ENCODE assay signal across 16 cellular contexts in the genomic region with DNA sequence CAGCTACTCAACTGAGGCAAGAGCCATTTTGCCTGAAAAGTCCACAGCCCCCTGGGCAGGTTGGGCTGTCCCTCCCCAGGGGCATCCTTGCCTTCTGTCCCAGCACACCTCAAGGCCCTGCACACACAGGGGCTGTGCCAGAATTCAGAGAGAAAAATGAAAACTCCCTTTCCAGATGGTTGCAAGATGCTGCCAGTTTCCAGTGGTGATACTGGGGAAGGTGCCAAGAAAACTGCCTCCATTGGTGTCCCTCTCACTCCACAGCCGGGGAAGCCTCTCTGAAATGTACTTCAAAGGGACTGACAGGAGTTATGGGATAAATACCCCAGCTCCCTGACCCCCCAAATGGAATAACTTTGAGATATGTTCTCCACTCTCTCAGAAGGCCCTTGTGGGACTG.
DNase-seq lines count a peak whose midpoint lies in the region; ATAC-seq, FAIRE-seq and TF ChIP-seq lines count a peak whose summit lies in the region.
"Had no signal": no experiment of that assay in that cellular context is flagged by ENCODE, and none has a peak within 500 bp of the region (broad histone marks: within the 10 kb centered on the region; RNA-seq: fewer than 3 reads in every experiment).

No MANE protein-coding gene starts in this region.

- TF ChIP-seq CTCF in choroid plexus epithelial cell (conservative IDR thresholded peaks at IDR 0.05; ENCODE audit: low read depth, low read length) (no peak), HepG2 (CRISPR knock-in tag; IDR thresholded peaks at IDR 0.05) (no peak)

- no peaks in the 10 kb centered on the region for H3K9me3 ChIP-seq in HepG2 (ENCODE audit: low read length)
- H3K9me3 ChIP-seq: A549 had no signal

- BruUV-seq in HepG2 (replicated peaks; lab: Mats Ljungman, UMichigan): no TSS peak

- H3K9ac ChIP-seq in HepG2 (ENCODE audit: insufficient read depth, low read depth, low read length): no peak overlapping the region

- ATAC-seq in HG03354 (IDR thresholded peaks at IDR 0.05; ENCODE audit: poor library complexity, severe bottlenecking, unreplicated experiment) (no peak), HepG2 (no peak)
- ATAC-seq: A549, K562 had no signal

- 0% methylated on average over 1 of the region's 1 CpG for WGBS in HepG2 (ENCODE audit: low lambda C conversion rate)

- intact Hi-C loops in HepG2 (cut with micrococcal nuclease; ENCODE audit: unreplicated experiment): no loop called here

- no peak for TF ChIP-seq POLR2A in HepG2 (IDR thresholded peaks at IDR 0.05; ENCODE audit: insufficient read depth in 1 of 2, low read depth in 2 of 2, low read length in 2 of 2)

- no peak overlapping the region for H3K4me2 ChIP-seq in HepG2 (ENCODE audit: low read depth, low read length)
- H3K4me2 ChIP-seq: A549 had no signal

- DNase-seq in DMS 273 treated with DMSO at 0.1 percent for 48 hours (lab: John Stamatoyannopoulos, UW): peak; percentile 44
- peak; percentile 35 for DNase-seq in NCI-H1092 treated with DMSO at 0.1 percent for 48 hours (lab: John Stamatoyannopoulos, UW)
- peak; percentile 8 for DNase-seq in choroid plexus epithelial cell (ENCODE audit: low read depth)
- DNase-seq in inferior parietal cortex (ENCODE audit: extremely low spot score): peak; percentile 13
- no peak for DNase-seq in germinal center (ENCODE audit: low spot score)
- no peak for DNase-seq in HepG2 (ENCODE audit: low spot score)
- DNase-seq in NCI-H82 (lab: John Stamatoyannopoulos, UW): no peak
- DNase-seq: H9, NCI-H146, NCI-H526, OCI-M1, RPMI8226 had no signal

- TF ChIP-seq EP300 in HepG2 (IDR thresholded peaks at IDR 0.05; ENCODE audit: low read depth in 2 of 2, low read length in 2 of 2) (no peak), HepG2 (CRISPR knock-in tag; IDR thresholded peaks at IDR 0.05; ENCODE audit: borderline replicate concordance) (no peak)

- no peak overlapping the region for H2AFZ ChIP-seq in HepG2 (ENCODE audit: low read length)

- H3K79me2 ChIP-seq in HepG2 (ENCODE audit: insufficient read depth, low read length): no peaks in the 10 kb centered on the region

- H3K4me3 ChIP-seq in choroid plexus epithelial cell (ENCODE audit: low read depth, low read length) (no peak overlapping the region), HepG2 (replicated peaks in 1 of 3; ENCODE audit: insufficient read depth in 1 of 3, low read depth in 2 of 3, low read length in 3 of 3) (no peak overlapping the region)
- H3K4me3 ChIP-seq: A549, K562 had no signal

- no peak for TF ChIP-seq RAD21 in HepG2 (CRISPR knock-in tag; IDR thresholded peaks at IDR 0.05)

- no peaks in the 10 kb centered on the region for H4K20me1 ChIP-seq in HepG2 (ENCODE audit: insufficient read depth, low read length)

- POLR2A ChIA-PET in HepG2 (lab: Yijun Ruan, JAX): no interaction called here

- H3K27me3 ChIP-seq in HepG2 (ENCODE audit: control insufficient read depth in 1 of 2, insufficient read depth in 2 of 2, low read length in 2 of 2): no peaks in the 10 kb centered on the region

- CTCF ChIA-PET in HepG2 (lab: Yijun Ruan, JAX; ENCODE audit: low intra/inter-chr PET ratio, low total read pairs): no interaction called here

- in situ Hi-C loops in HepG2 (cut with HindIII; ENCODE audit: extremely low pct_ligation_motif_present, low pct_unique_long_range_greater_than_20kb): no loop called here

- no peak overlapping the region for H3K27ac ChIP-seq in HepG2 (ENCODE audit: extremely low read length, insufficient read depth, low read length)
- H3K27ac ChIP-seq: A549 had no signal

- no peak for FAIRE-seq in HepG2 (lab: Jason Lieb, UNC)
- FAIRE-seq: A549, GM19239, K562 had no signal

- no peaks in the 10 kb centered on the region for H3K4me1 ChIP-seq in HepG2 (ENCODE audit: insufficient read depth, low read length)
- H3K4me1 ChIP-seq: A549 had no signal

- no peaks in the 10 kb centered on the region for H3K36me3 ChIP-seq in HepG2 (replicated peaks in 1 of 2; ENCODE audit: control insufficient read depth in 1 of 2, insufficient read depth in 2 of 2, low read length in 2 of 2)

TF ChIP-seq in HepG2, 621 proteins besides CTCF, POLR2A, EP300 and RAD21:
- TF ChIP-seq PRMT3 (CRISPR knock-in tag; IDR thresholded peaks at IDR 0.05; ENCODE audit: borderline replicate concordance, low read depth): no peak
- TF ChIP-seq ZBTB38 (CRISPR knock-in tag; IDR thresholded peaks at IDR 0.05): no peak
- TF ChIP-seq PHF5A (CRISPR knock-in tag; IDR thresholded peaks at IDR 0.05; ENCODE audit: low read depth, unreplicated experiment): no peak
- TF ChIP-seq, protein P1, sequence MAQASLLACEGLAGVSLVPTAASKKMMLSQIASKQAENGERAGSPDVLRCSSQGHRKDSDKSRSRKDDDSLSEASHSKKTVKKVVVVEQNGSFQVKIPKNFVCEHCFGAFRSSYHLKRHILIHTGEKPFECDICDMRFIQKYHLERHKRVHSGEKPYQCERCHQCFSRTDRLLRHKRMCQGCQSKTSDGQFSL (CRISPR knock-in tag; IDR thresholded peaks at IDR 0.05): no peak
- TF ChIP-seq ZMYM3 (CRISPR knock-in tag; IDR thresholded peaks at IDR 0.05): no peak

Comparison
In these comparisons a context has a peak if more than half of its experiments do, and no peak if none do; other contexts are left out.
1. DNase-seq: peak in DMS 273 treated with DMSO at 0.1 percent for 48 hours (single experiment), NCI-H1092 treated with DMSO at 0.1 percent for 48 hours (single experiment), choroid plexus epithelial cell (single experiment) and inferior parietal cortex (single experiment); none in germinal center (single experiment), HepG2 (single experiment) and NCI-H82 (single experiment).